In genomic region chr18:21740724-21741510, GRCh38 we compare ENCODE assay signal across 8 cellular contexts. TPM values are rescaled to one million over a fixed set of nuclear protein-coding genes. Genes with fewer than 3 reads are reported as not detected.
DNase-seq lines count a peak whose midpoint lies in the region; ATAC-seq and TF ChIP-seq lines count a peak whose summit lies in the region.

MIB1 (plus strand) TSS chr18:21740792; CDS start chr18:21741584, 792 bp downstream.

- H3K36me3 ChIP-seq in PC-3 (ENCODE audit: low read depth, low read length) (no peaks in the 10 kb centered on the region), neutrophil (no peaks in the 10 kb centered on the region)

- TF ChIP-seq CTCF in HL-60 (IDR thresholded peaks at IDR 0.05; ENCODE audit: insufficient read depth, low read length) = no peak
- no peak for TF ChIP-seq CTCF in PC-3 (conservative IDR thresholded peaks at IDR 0.05; ENCODE audit: low read depth, low read length)
- no peak for TF ChIP-seq CTCF in neutrophil (IDR thresholded peaks at IDR 0.05)

- POLR2A ChIA-PET in PC-3 (lab: Charles Lee; ENCODE audit: unreplicated experiment) = interaction anchor here (0.6 to 1.4 kb wide), 8 partner anchors 36 to 350 kb away, joined by 3 to 10 read pairs (median 6); partner anchors contain the start of genes ABHD3 and ESCO1

- peak within 1 kb of the TSS; percentile 88 for H3K4me2 ChIP-seq in PC-3 (ENCODE audit: low read length)

- intact Hi-C loops in PC-3 (cut with micrococcal nuclease) = loop anchor here (2.0 kb wide), 2 partner anchors 36 to 102 kb away; partner anchors contain the start of gene ABHD3

- peak within 1 kb of the TSS; percentile 94 for H2AFZ ChIP-seq in PC-3 (ENCODE audit: low read length)

- no TSS peak for BruUV-seq in PC-3 (replicated peaks; lab: Mats Ljungman, UMichigan)

- no peaks in the 10 kb centered on the region for H3F3A ChIP-seq in PC-3 (ENCODE audit: low read length, unreplicated experiment)

- DNase-seq in DMS153 treated with DMSO at 0.1 percent for 48 hours (lab: John Stamatoyannopoulos, UW; ENCODE audit: unreplicated experiment) = peak; percentile 74
- DNase-seq in HL-60 (ENCODE audit: low read depth in 1 of 2, low spot score in 1 of 2) = peak in 1 of 2 experiments; percentile 62
- DNase-seq in PC-3 = no peak
- peak; percentile 36 for DNase-seq in activated gamma-delta T cell treated with anti-CD3 and anti-CD28 coated beads, Interleukin-2, amount 50 U/mL, for 16 hours (ENCODE audit: low read depth)
- peak; percentile 51 for DNase-seq in germinal center (ENCODE audit: low spot score)
- DNase-seq in putamen (ENCODE audit: low spot score) = no peak

- H3K79me2 ChIP-seq in PC-3 (ENCODE audit: low read length) = peaks cover 46% of the 10 kb centered on the region

- CTCF ChIA-PET in PC-3 (lab: Charles Lee) = interaction anchor here (0.6 to 1.7 kb wide), 5 partner anchors 36 to 140 kb away, joined by 3 to 9 read pairs (median 6); partner anchors contain the start of genes ABHD3 and ESCO1

- peak; percentile 50 for ATAC-seq in GM21360 (IDR thresholded peaks at IDR 0.05; ENCODE audit: unreplicated experiment)
- peak; percentile 66 for ATAC-seq in PC-3

- H3K4me3 ChIP-seq in HL-60 (replicated peaks; ENCODE audit: insufficient read depth, low read length) (peak within 1 kb of the TSS; percentile 91), PC-3 (ENCODE audit: low read length) (peak within 1 kb of the TSS; percentile 88), neutrophil (ENCODE audit: low read depth in 1 of 2, low read length in 1 of 2) (peak within 1 kb of the TSS; percentile 97)

- H3K27ac ChIP-seq in HL-60 (replicated peaks) = peak within 1 kb of the TSS; percentile 94
- peak within 1 kb of the TSS; percentile 85 for H3K27ac ChIP-seq in PC-3 (ENCODE audit: low read length)
- peak within 1 kb of the TSS; percentile 96 for H3K27ac ChIP-seq in neutrophil

- peaks cover 17% of the 10 kb centered on the region; the same call in 1 of the 2 replicates for H4K20me1 ChIP-seq in PC-3 (ENCODE audit: low read length)

- H3K9me3 ChIP-seq in PC-3 (ENCODE audit: low read length) (no peaks in the 10 kb centered on the region), neutrophil (no peaks in the 10 kb centered on the region)

- H3K4me1 ChIP-seq in PC-3 (ENCODE audit: insufficient read depth, low read length) (peaks cover 27% of the 10 kb centered on the region), neutrophil (ENCODE audit: control insufficient read depth in 1 of 2, insufficient read depth in 1 of 2, low read depth in 1 of 2, low read length in 1 of 2) (peaks cover 17 to 18% of the 10 kb centered on the region in 2 experiments)

- no peaks in the 10 kb centered on the region for H3K27me3 ChIP-seq in HL-60 (ENCODE audit: insufficient read depth, poor library complexity, severe bottlenecking)
- H3K27me3 ChIP-seq in PC-3 (ENCODE audit: low read length) = no peaks in the 10 kb centered on the region
- peaks cover 5% of the 10 kb centered on the region for H3K27me3 ChIP-seq in neutrophil

- no peaks in the 10 kb centered on the region for H3K9me2 ChIP-seq in PC-3 (replicated peaks; ENCODE audit: low read length)

- peak within 1 kb of the TSS; percentile 97 for H3K9ac ChIP-seq in PC-3 (ENCODE audit: low read length)

RNA-seq across cellular contexts. Expression of gene MIB1, which starts in this region (rescaled TPM):
- total RNA-seq in PC-3 (2014; rRNA removed) = 25.1 and 26.3 TPM in 2 replicates

Comparison
In these comparisons a context has a peak if more than half of its experiments do, and no peak if none do; other contexts are left out.
1. DNase-seq: peak in DMS153 treated with DMSO at 0.1 percent for 48 hours (single experiment), activated gamma-delta T cell treated with anti-CD3 and anti-CD28 coated beads, Interleukin-2, amount 50 U/mL, for 16 hours (single experiment) and germinal center (single experiment); none in PC-3 (single experiment) and putamen (single experiment).
2. Peak in every context shown above with its lines, with median percentiles within 50 percentile points of each other: H3K27ac ChIP-seq and H3K4me3 ChIP-seq.